In genomic region chr5:143610946-143611345, GRCh38 we compare ENCODE assay signal across 36 cellular contexts.
"Had no signal": no experiment of that assay in that cellular context is flagged by ENCODE, and none has a peak within 500 bp of the region (broad histone marks: within the 10 kb centered on the region; RNA-seq: fewer than 3 reads in every experiment).

No MANE protein-coding gene starts in this region.

- H3K36me3 ChIP-seq: MG63 had no signal

- H3K4me2 ChIP-seq: KMS-11 had no signal

- H3K27ac ChIP-seq: KMS-11 had no signal

- H3K27me3 ChIP-seq: MG63 had no signal

- DNase-seq: Karpas-422, Kasumi-1, KG1, MG63, MM.1S, MV-4-11, NCI-H1048, NCI-H1092, NCI-H1092 treated with DMSO at 0.1 percent for 48 hours, NCI-H1105, NCI-H1105 treated with DMSO at 0.1 percent for 48 hours, NCI-H1417, NCI-H1417 treated with DMSO at 0.1 percent for 48 hours, NCI-H1436, NCI-H1436 treated with DMSO at 0.1 percent for 48 hours, NCI-H146, NCI-H1694, NCI-H1694 treated with DMSO at 0.1 percent for 48 hours, NCI-H187, NCI-H187 treated with DMSO at 0.1 percent for 48 hours, NCI-H1930, NCI-H2029, NCI-H2029 treated with DMSO at 0.1 percent for 48 hours, NCI-H2081, NCI-H2081 treated with DMSO at 0.1 percent for 48 hours, NCI-H2107, NCI-H2171, NCI-H2171 treated with DMSO at 0.1 percent for 48 hours, NCI-H2227 treated with DMSO at 0.1 percent for 48 hours, NCI-H226, NCI-H345, NCI-H446, NCI-H446 treated with DMSO at 0.1 percent for 48 hours, NCI-H510A, NCI-H510A treated with DMSO at 0.1 percent for 48 hours had no signal

- H3K4me3 ChIP-seq: MG63 had no signal

- H3K9ac ChIP-seq: KMS-11 had no signal
